ENCODE assay signal across 1 cellular context in the genomic region with DNA sequence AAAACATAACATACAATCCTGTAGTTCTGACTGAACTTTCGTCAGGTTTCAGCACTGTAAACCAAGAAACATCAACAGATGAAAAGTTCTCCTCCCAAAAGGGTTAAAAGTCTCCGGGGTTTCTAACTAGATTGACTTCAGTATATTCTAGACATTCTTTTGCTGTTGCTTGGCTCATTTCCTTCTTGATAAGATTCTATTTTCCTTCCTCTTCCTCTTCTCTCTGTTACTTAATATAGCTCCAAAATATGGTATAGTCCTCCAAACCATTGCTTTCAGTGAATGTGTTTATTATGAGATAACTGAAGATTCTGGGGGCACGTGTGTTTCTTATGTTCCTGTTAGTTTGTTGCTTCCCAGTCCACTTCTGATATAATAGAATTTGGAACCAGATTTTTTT.
TF ChIP-seq lines count a peak whose summit lies in the region.

No MANE protein-coding gene starts in this region.

TF ChIP-seq in HepG2, 621 proteins besides CTCF, POLR2A, EP300 and RAD21:
- TF ChIP-seq ZNF343 (CRISPR knock-in tag; IDR thresholded peaks at IDR 0.05) (no peak), ZNF446 (CRISPR knock-in tag; IDR thresholded peaks at IDR 0.05) (no peak), FLYWCH1 (CRISPR knock-in tag; IDR thresholded peaks at IDR 0.05) (no peak), CREM (IDR thresholded peaks at IDR 0.05) (0 out of 2 replicates have a peak, but pooled peaks have one; percentile 12), CREM (CRISPR knock-in tag; IDR thresholded peaks at IDR 0.05) (no peak), CHD4 (IDR thresholded peaks at IDR 0.05; ENCODE audit: borderline replicate concordance, low read length) (no peak)
- TF ChIP-seq, protein P1, sequence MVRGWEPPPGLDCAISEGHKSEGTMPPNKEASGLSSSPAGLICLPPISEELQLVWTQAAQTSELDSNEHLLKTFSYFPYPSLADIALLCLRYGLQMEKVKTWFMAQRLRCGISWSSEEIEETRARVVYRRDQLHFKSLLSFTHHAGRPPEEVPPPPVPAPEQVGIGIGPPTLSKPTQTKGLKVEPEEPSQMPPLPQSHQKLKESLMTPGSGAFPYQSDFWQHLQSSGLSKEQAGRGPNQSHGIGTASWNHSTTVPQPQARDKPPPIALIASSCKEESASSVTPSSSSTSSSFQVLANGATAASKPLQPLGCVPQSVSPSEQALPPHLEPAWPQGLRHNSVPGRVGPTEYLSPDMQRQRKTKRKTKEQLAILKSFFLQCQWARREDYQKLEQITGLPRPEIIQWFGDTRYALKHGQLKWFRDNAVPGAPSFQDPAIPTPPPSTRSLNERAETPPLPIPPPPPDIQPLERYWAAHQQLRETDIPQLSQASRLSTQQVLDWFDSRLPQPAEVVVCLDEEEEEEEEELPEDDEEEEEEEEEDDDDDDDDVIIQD (CRISPR knock-in tag; IDR thresholded peaks at IDR 0.05; ENCODE audit: low read depth), result no peak
